Comparison of ENCODE assay signal across 9 cellular contexts in the genomic region with DNA sequence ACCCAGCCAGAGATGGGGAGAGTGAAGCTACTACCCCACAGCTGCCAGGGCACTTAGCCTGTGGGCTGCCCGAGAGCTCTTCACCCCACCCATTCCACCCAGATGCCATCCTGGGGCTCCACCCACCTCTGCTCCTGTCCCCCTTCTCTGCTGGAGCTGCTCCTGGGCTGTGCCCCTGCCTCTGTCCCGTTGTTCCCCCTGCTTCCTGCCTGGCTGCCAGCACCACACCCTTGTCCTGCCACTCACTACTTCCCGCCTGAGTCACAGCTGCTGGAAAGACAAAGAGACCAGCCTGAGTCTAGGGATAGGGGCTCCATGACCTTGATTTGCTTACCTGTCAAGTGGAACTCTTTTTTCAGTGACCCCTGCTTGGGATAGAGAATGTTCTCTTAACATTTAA. TPM values are rescaled to one million over a fixed set of nuclear protein-coding genes. Genes with fewer than 3 reads are reported as not detected.
DNase-seq lines count a peak whose midpoint lies in the region; ATAC-seq and TF ChIP-seq lines count a peak whose summit lies in the region.
"Had no signal": no experiment of that assay in that cellular context is flagged by ENCODE, and none has a peak within 500 bp of the region (broad histone marks: within the 10 kb centered on the region; RNA-seq: fewer than 3 reads in every experiment).

No MANE protein-coding gene starts in this region.

- TF ChIP-seq CTCF in breast epithelium (IDR thresholded peaks at IDR 0.05) (no peak), lung (IDR thresholded peaks at IDR 0.05; ENCODE audit: control extremely low read depth, extremely low read depth) (no peak), tibial nerve (IDR thresholded peaks at IDR 0.05) (no peak)

- DNase-seq in activated CD4-positive, alpha-beta T cell treated with anti-CD3 and anti-CD28 coated beads, Interleukin-2, amount 10 ng/mL, durations not matched to agents 7 days and 5 days, result no peak
- DNase-seq in activated CD4-positive, alpha-beta T cell treated with anti-CD3 and anti-CD28 coated beads for 4 hours, result no peak
- DNase-seq in breast epithelium (ENCODE audit: low spot score in 2 of 2), result no peak
- DNase-seq in lung (ENCODE audit: low spot score), result no peak
- no peak for DNase-seq in tibial nerve (ENCODE audit: low spot score in 2 of 2)
- no peak for DNase-seq in SIG-M5 (lab: John Stamatoyannopoulos, UW)
- DNase-seq in HuH-7 (ENCODE audit: low spot score), result no peak

- TF ChIP-seq EP300 in tibial nerve (IDR thresholded peaks at IDR 0.05), result no peak

- H3K4me1 ChIP-seq in breast epithelium (peaks cover 17 to 30% of the 10 kb centered on the region in 2 donors), lung (ENCODE audit: control insufficient read depth in 2 of 2, insufficient read depth in 2 of 2, low read length in 2 of 2) (peaks cover 0 to 59% of the 10 kb centered on the region in 2 donors), tibial nerve (peaks cover 0 to 99% (median 82%) of the 10 kb centered on the region in 4 donors)

- H3K36me3 Mint-ChIP-seq in activated CD4-positive, alpha-beta T cell treated with anti-CD3 and anti-CD28 coated beads, Interleukin-2, amount 10 ng/mL, durations not matched to agents 7 days and 5 days (ENCODE audit: low read depth), result peaks cover 26% of the 10 kb centered on the region

- CTCF ChIA-PET in activated CD4-positive, alpha-beta T cell treated with anti-CD3 and anti-CD28 coated beads, Interleukin-2, amount 10 ng/mL, durations not matched to agents 7 days and 5 days (lab: Charles Lee), result interaction anchor here (3.5 to 13.3 kb wide), 3 partner anchors 11 to 19 kb away, joined by 42 to 212 read pairs (median 143); a partner anchor contains a TSS

- H3K36me3 ChIP-seq in breast epithelium (no peaks in the 10 kb centered on the region), lung (ENCODE audit: control insufficient read depth in 2 of 2, insufficient read depth in 2 of 2, low read length in 2 of 2) (peaks cover 0 to 32% of the 10 kb centered on the region in 2 donors), tibial nerve (peaks cover 0 to 36% (median 10%) of the 10 kb centered on the region in 3 donors)

- POLR2A ChIA-PET in activated CD4-positive, alpha-beta T cell treated with anti-CD3 and anti-CD28 coated beads, Interleukin-2, amount 10 ng/mL, durations not matched to agents 7 days and 5 days (lab: Charles Lee), result no interaction called here

- no peak overlapping the region for H3K4me3 Mint-ChIP-seq in activated CD4-positive, alpha-beta T cell treated with anti-CD3 and anti-CD28 coated beads, Interleukin-2, amount 10 ng/mL, durations not matched to agents 7 days and 5 days

- no peak overlapping the region for H3K4me3 ChIP-seq in breast epithelium
- no peak overlapping the region for H3K4me3 ChIP-seq in lung
- H3K4me3 ChIP-seq in tibial nerve, result no peak overlapping the region

- TF ChIP-seq POLR2A in breast epithelium (IDR thresholded peaks at IDR 0.05) (no peak), tibial nerve (IDR thresholded peaks at IDR 0.05) (no peak)

- no peaks in the 10 kb centered on the region for H3K27me3 ChIP-seq in breast epithelium
- no peaks in the 10 kb centered on the region for H3K27me3 ChIP-seq in lung (ENCODE audit: control insufficient read depth, insufficient read depth)
- no peaks in the 10 kb centered on the region for H3K27me3 ChIP-seq in tibial nerve

- no peaks in the 10 kb centered on the region for H3K9me3 Mint-ChIP-seq in activated CD4-positive, alpha-beta T cell treated with anti-CD3 and anti-CD28 coated beads, Interleukin-2, amount 10 ng/mL, durations not matched to agents 7 days and 5 days

- H3K27me3 Mint-ChIP-seq in activated CD4-positive, alpha-beta T cell treated with anti-CD3 and anti-CD28 coated beads, Interleukin-2, amount 10 ng/mL, durations not matched to agents 7 days and 5 days, result no peaks in the 10 kb centered on the region

- H3K27ac Mint-ChIP-seq in activated CD4-positive, alpha-beta T cell treated with anti-CD3 and anti-CD28 coated beads, Interleukin-2, amount 10 ng/mL, durations not matched to agents 7 days and 5 days, result peak overlapping the region; percentile 80

- H3K27ac ChIP-seq in breast epithelium, result peak overlapping the region; percentile 92 to 98
- H3K27ac ChIP-seq in lung (ENCODE audit: low read depth in 1 of 2, low read length in 1 of 2), result peak overlapping the region; percentile 51 to 89
- H3K27ac ChIP-seq in tibial nerve, result peak overlapping the region; percentile 5 to 96 (median 85)

- intact Hi-C loops in breast epithelium (cut with DNase I; ENCODE audit: low total_unique reads), result no loop called here

- no peak for ATAC-seq in lung (ENCODE audit: insufficient read depth, low FRiP score)
- ATAC-seq in GM19467 (IDR thresholded peaks at IDR 0.05; ENCODE audit: unreplicated experiment), result no peak

- 16 to 32% methylated on average over 3 of the region's 3 CpGs for WGBS in lung, 2 donors
- 7 to 18% methylated on average over 3 of the region's 3 CpGs for WGBS in tibial nerve, 2 donors

- H3K9me3 ChIP-seq in breast epithelium, result no peaks in the 10 kb centered on the region
- no peaks in the 10 kb centered on the region for H3K9me3 ChIP-seq in lung (ENCODE audit: control insufficient read depth in 2 of 2, insufficient read depth in 1 of 2, low read length in 1 of 2)
- H3K9me3 ChIP-seq in tibial nerve, result no peaks in the 10 kb centered on the region

- peaks cover 55% of the 10 kb centered on the region for H3K4me1 Mint-ChIP-seq in activated CD4-positive, alpha-beta T cell treated with anti-CD3 and anti-CD28 coated beads, Interleukin-2, amount 10 ng/mL, durations not matched to agents 7 days and 5 days

RNA-seq across cellular contexts. Expression of a gene that starts 12.4 kb away (rescaled TPM):
- total RNA-seq in activated CD4-positive, alpha-beta T cell treated with anti-CD3 and anti-CD28 coated beads, Interleukin-2, amount 10 ng/mL, durations not matched to agents 7 days and 5 days, result 100 to 1,000 TPM; 489 to 524 TPM
- total RNA-seq in breast epithelium (100 to 1,000 TPM in 2 of 3 donors, 10 to 100 TPM in 1; 95.3 to 232 (median 162) TPM), lung (100 to 1,000 TPM; 224 to 332 TPM), tibial nerve (100 to 1,000 TPM; 201 to 265 (median 243) TPM)
- polyA plus RNA-seq in lung, result 100 to 1,000 TPM; 217 to 364 TPM

RNA-seq across cellular contexts. Expression of a gene that starts 20.6 kb away (rescaled TPM):
- total RNA-seq in activated CD4-positive, alpha-beta T cell treated with anti-CD3 and anti-CD28 coated beads, Interleukin-2, amount 10 ng/mL, durations not matched to agents 7 days and 5 days, result under 1 TPM; 0.37 to 0.60 TPM
- total RNA-seq in breast epithelium (10 to 100 TPM; 10.1 to 17.6 (median 11.1) TPM), lung (10 to 100 TPM; 47.9 to 95.7 TPM), tibial nerve (100 to 1,000 TPM; 251 to 334 (median 261) TPM)
- 10 to 100 TPM; 39.6 to 75.6 TPM for polyA plus RNA-seq in lung

RNA-seq across cellular contexts. Expression of a gene that starts 30.5 kb away (rescaled TPM):
- total RNA-seq in activated CD4-positive, alpha-beta T cell treated with anti-CD3 and anti-CD28 coated beads, Interleukin-2, amount 10 ng/mL, durations not matched to agents 7 days and 5 days, result not detected
- total RNA-seq in breast epithelium (not detected), lung (under 1 TPM in 1 of 2 donors, not detected in 1; 0.12 TPM), tibial nerve (1 to 10 TPM; 2.0 to 3.1 (median 2.5) TPM)
- polyA plus RNA-seq in lung, result under 1 TPM; 0.10 to 0.49 TPM
- total RNA-seq: T-helper 2 cell treated with Interferon-gamma antibody and Interleukin-4, amounts not matched to agents 100 ng/mL and 5 ng/mL, for 36 hours had no signal

RNA-seq across cellular contexts. Expression of a gene that starts 43.3 kb away (rescaled TPM):
- not detected for total RNA-seq in activated CD4-positive, alpha-beta T cell treated with anti-CD3 and anti-CD28 coated beads, Interleukin-2, amount 10 ng/mL, durations not matched to agents 7 days and 5 days
- 1 to 10 TPM in 1 of 3 donors, under 1 TPM in 1, not detected in 1; 0.98 to 2.5 TPM for total RNA-seq in breast epithelium
- total RNA-seq in lung, result 1 to 10 TPM in 1 of 2 donors, under 1 TPM in 1; 0.43 to 4.3 TPM
- under 1 TPM; 0.08 to 0.24 TPM for polyA plus RNA-seq in lung
- 1 to 10 TPM in 2 of 4 donors, under 1 TPM in 2; 0.21 to 8.1 (median 1.5) TPM for total RNA-seq in tibial nerve
- total RNA-seq: T-helper 2 cell treated with Interferon-gamma antibody and Interleukin-4, amounts not matched to agents 100 ng/mL and 5 ng/mL, for 36 hours had no signal

RNA-seq across cellular contexts. Expression of a gene that starts 43.8 kb away (rescaled TPM):
- total RNA-seq in activated CD4-positive, alpha-beta T cell treated with anti-CD3 and anti-CD28 coated beads, Interleukin-2, amount 10 ng/mL, durations not matched to agents 7 days and 5 days, result 10 to 100 TPM; 59.4 to 66.0 TPM
- total RNA-seq in breast epithelium (10 to 100 TPM; 50.4 to 82.3 (median 72.7) TPM), lung (10 to 100 TPM; 14.7 to 98.8 TPM), tibial nerve (100 to 1,000 TPM in 1 of 4 donors, 10 to 100 TPM in 3; 42.0 to 129 (median 56.2) TPM)
- 100 to 1,000 TPM in 1 of 2 donors, 10 to 100 TPM in 1; 91.4 to 107 TPM for polyA plus RNA-seq in lung

Comparison
In these comparisons a context has a peak if more than half of its experiments do, and no peak if none do; other contexts are left out.
1. RNA of a gene that starts 20.6 kb away (total RNA-seq): 251 to 334 TPM in tibial nerve, 47.9 to 95.7 TPM in lung and 10.1 to 17.6 TPM in breast epithelium; 0.37 to 0.60 TPM in activated CD4-positive, alpha-beta T cell treated with anti-CD3 and anti-CD28 coated beads, Interleukin-2, amount 10 ng/mL, durations not matched to agents 7 days and 5 days; every median in the first group is over 4 times any median in the second.
2. Peak in every context shown above with its lines, with median percentiles within 50 percentile points of each other: H3K27ac ChIP-seq.